In the genomic region with DNA sequence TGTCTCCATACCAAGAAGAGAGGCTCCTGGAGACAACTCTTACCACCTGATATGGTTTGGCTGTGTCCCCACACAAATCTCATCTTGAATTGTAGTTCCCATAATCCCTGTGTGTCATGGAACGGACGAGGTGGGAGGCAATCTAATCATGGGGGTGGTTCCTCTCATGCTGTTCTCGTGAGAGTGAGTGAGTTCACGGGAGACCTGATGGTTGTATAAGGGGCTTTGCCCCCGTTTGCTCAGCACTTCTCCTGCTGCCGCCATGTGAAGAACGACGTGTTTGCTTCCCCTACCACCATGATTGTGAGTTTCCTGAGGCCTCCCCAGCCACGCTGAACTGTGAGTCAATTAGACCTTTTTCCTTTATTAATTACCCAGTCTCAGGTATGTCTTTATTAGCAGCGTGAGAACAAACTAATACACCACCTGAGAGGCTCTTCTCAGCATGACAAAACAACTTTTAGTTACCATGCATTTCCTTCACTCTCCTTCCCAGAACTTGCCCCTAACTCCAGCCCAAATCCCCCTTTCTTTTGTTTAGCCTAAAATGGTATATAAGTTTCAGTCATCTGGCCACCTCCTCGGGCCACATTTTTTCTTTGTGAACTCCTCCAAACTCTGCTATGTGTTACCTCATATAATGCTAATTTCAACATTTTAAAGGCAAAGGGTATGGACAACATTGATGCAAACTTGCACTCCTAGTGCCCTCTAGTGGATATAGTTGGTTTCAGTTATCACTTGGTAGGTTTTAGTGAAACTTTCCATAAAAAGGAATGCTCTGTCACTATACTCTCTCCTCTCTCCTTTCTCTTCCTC, we compare ENCODE assay signal across 9 cellular contexts. TPM values are rescaled to one million over a fixed set of nuclear protein-coding genes. Genes with fewer than 3 reads are reported as not detected.
A peak's percentile ranks its signal among the peaks of the same experiment; 100 is the strongest.
DNase-seq lines count a peak whose midpoint lies in the region; ATAC-seq and TF ChIP-seq lines count a peak whose summit lies in the region.
"Had no signal": no experiment of that assay in that cellular context is flagged by ENCODE, and none has a peak within 500 bp of the region (broad histone marks: within the 10 kb centered on the region; RNA-seq: fewer than 3 reads in every experiment).

No MANE protein-coding gene starts in this region.

- in situ Hi-C loops in brain microvascular endothelial cell (cut with HindIII; ENCODE audit: low pct_ligation_motif_present, low sequenced_read_pairs) = no loop called here

- POLR2A ChIA-PET in CD4-positive, alpha-beta memory T cell (lab: Charles Lee; ENCODE audit: partially characterized antibody) = no interaction called here

- no peak for TF ChIP-seq POLR2A in vagina (IDR thresholded peaks at IDR 0.05)

- H3K4me1 Mint-ChIP-seq in CD4-positive, alpha-beta memory T cell = no peaks in the 10 kb centered on the region
- H3K4me1 Mint-ChIP-seq: activated B cell treated with CpG ODN at 0.5 μM for 24 hours had no signal

- no peaks in the 10 kb centered on the region for H3K27me3 ChIP-seq in CD4-positive, alpha-beta memory T cell (ENCODE audit: insufficient read depth, low read length)
- H3K27me3 ChIP-seq in brain microvascular endothelial cell (replicated peaks) = no peaks in the 10 kb centered on the region
- no peaks in the 10 kb centered on the region for H3K27me3 ChIP-seq in vagina

- DNase-seq in CD4-positive, alpha-beta memory T cell = peak in 4 of 5 donors; percentile 10 to 29 (median 21)
- DNase-seq in NCI-H69 (lab: John Stamatoyannopoulos, UW) = peak; percentile 78
- peak; percentile 22 for DNase-seq in brain microvascular endothelial cell
- DNase-seq in kidney tubule cell (ENCODE audit: low spot score) = peak; percentile 52
- DNase-seq in vagina (ENCODE audit: extremely low spot score in 2 of 2) = no peak
- DNase-seq in HK-2 (ENCODE audit: unreplicated experiment) = no peak
- DNase-seq: activated B cell treated with CpG ODN at 0.5 μM for 24 hours had no signal

- H3K9me3 Mint-ChIP-seq in CD4-positive, alpha-beta memory T cell = peaks cover 0 to 3% (median 0%) of the 10 kb centered on the region in 8 donors
- H3K9me3 Mint-ChIP-seq: activated B cell treated with CpG ODN at 0.5 μM for 24 hours had no signal

- no peak overlapping the region for H3K27ac ChIP-seq in CD4-positive, alpha-beta memory T cell (ENCODE audit: low read depth, low read length)
- H3K27ac ChIP-seq in brain microvascular endothelial cell = no peak overlapping the region
- no peak overlapping the region for H3K27ac ChIP-seq in vagina

- H3K36me3 Mint-ChIP-seq in CD4-positive, alpha-beta memory T cell = no peaks in the 10 kb centered on the region

- H3K27me3 Mint-ChIP-seq in CD4-positive, alpha-beta memory T cell = no peaks in the 10 kb centered on the region
- H3K27me3 Mint-ChIP-seq: activated B cell treated with CpG ODN at 0.5 μM for 24 hours had no signal

- H3K4me3 ChIP-seq in CD4-positive, alpha-beta memory T cell (ENCODE audit: low read length in 2 of 2) = no peak overlapping the region
- no peak overlapping the region for H3K4me3 ChIP-seq in brain microvascular endothelial cell (ENCODE audit: low read depth, low read length)
- no peak overlapping the region for H3K4me3 ChIP-seq in vagina

- intact Hi-C loops in CD4-positive, alpha-beta memory T cell (cut with micrococcal nuclease) = loop anchor here (1.0 to 2.0 kb wide), 2 partner anchors 79 to 138 kb away; no protein-coding TSS in a partner anchor
- intact Hi-C loops in vagina (cut with DNase I) = no loop called here

- CTCF ChIA-PET in CD4-positive, alpha-beta memory T cell (lab: Charles Lee; ENCODE audit: partially characterized antibody) = interaction anchor here (1.1 to 1.4 kb wide), 4 partner anchors 22 to 157 kb away, joined by 3 to 5 read pairs (median 4); no protein-coding TSS in a partner anchor

- no peaks in the 10 kb centered on the region for H3K36me3 ChIP-seq in CD4-positive, alpha-beta memory T cell (ENCODE audit: insufficient read depth, low read length)
- H3K36me3 ChIP-seq in brain microvascular endothelial cell (replicated peaks) (no peaks in the 10 kb centered on the region), vagina (no peaks in the 10 kb centered on the region)

- H3K27ac Mint-ChIP-seq in CD4-positive, alpha-beta memory T cell = no peak overlapping the region
- H3K27ac Mint-ChIP-seq: activated B cell treated with CpG ODN at 0.5 μM for 24 hours had no signal

- H3K4me1 ChIP-seq in CD4-positive, alpha-beta memory T cell (ENCODE audit: insufficient read depth, low read length) = no peaks in the 10 kb centered on the region
- no peaks in the 10 kb centered on the region for H3K4me1 ChIP-seq in vagina

- H3K9me3 ChIP-seq in CD4-positive, alpha-beta memory T cell (ENCODE audit: control insufficient read depth in 1 of 2, low read length in 2 of 2) = no peaks in the 10 kb centered on the region
- H3K9me3 ChIP-seq in vagina = no peaks in the 10 kb centered on the region

- ATAC-seq in GM18861 (IDR thresholded peaks at IDR 0.05; ENCODE audit: unreplicated experiment) = peak; percentile 84
- peak; percentile 77 for ATAC-seq in HG03432 (IDR thresholded peaks at IDR 0.05; ENCODE audit: unreplicated experiment)

- TF ChIP-seq CTCF in brain microvascular endothelial cell (IDR thresholded peaks at IDR 0.05; ENCODE audit: low read depth, low read length, missing control alignments) = peak; percentile 64
- TF ChIP-seq CTCF in vagina (IDR thresholded peaks at IDR 0.05) = peak; percentile 20 to 63 (median 58)

- H3K4me3 Mint-ChIP-seq in CD4-positive, alpha-beta memory T cell = no peak overlapping the region
- H3K4me3 Mint-ChIP-seq: activated B cell treated with CpG ODN at 0.5 μM for 24 hours had no signal

RNA-seq across cellular contexts. Expression of a gene that starts 58.6 kb away (rescaled TPM):
- not detected for total RNA-seq in CD4-positive, alpha-beta memory T cell
- polyA plus RNA-seq in CD4-positive, alpha-beta memory T cell = not detected
- total RNA-seq in vagina = not detected
- total RNA-seq: activated B cell treated with CpG ODN at 0.5 μM for 24 hours had no signal

Comparison
In these comparisons a context has a peak if more than half of its experiments do, and no peak if none do; other contexts are left out.
1. DNase-seq: peak in CD4-positive, alpha-beta memory T cell (4 of 5), NCI-H69 (single experiment), brain microvascular endothelial cell (single experiment) and kidney tubule cell (single experiment); none in vagina (0 of 2) and HK-2 (single experiment).